Comparison of ENCODE assay signal across 14 cellular contexts in the genomic region with DNA sequence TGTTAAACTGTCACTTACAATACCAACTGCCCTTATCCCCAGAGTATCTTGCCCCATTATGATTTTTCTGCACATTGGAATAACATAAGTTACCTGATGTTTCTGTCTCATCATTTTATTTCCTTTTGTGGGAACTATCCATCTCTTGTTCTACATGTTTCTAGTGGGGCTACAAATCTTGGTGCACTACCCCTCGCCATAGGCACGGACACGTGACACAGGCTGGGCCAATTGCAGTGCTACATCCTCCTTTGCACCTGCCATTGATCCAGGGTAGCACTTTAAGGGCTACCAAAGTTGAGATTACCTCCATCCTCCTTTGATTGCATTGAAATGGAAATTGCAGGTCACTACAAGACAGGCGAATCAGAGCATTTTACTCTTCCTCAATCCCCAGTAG. TPM values are rescaled to one million over a fixed set of nuclear protein-coding genes. Genes with fewer than 3 reads are reported as not detected.
DNase-seq lines count a peak whose midpoint lies in the region; ATAC-seq and TF ChIP-seq lines count a peak whose summit lies in the region.
"Had no signal": no experiment of that assay in that cellular context is flagged by ENCODE, and none has a peak within 500 bp of the region (broad histone marks: within the 10 kb centered on the region; RNA-seq: fewer than 3 reads in every experiment).

No MANE protein-coding gene starts in this region.

- no peak for TF ChIP-seq CTCF in neural progenitor cell (IDR thresholded peaks at IDR 0.05)

- H3K4me1 Mint-ChIP-seq in neural progenitor cell: no peaks in the 10 kb centered on the region
- H3K4me1 Mint-ChIP-seq: naive B cell had no signal

- H3K4me1 ChIP-seq in SJCRH30: no peaks in the 10 kb centered on the region
- H3K4me1 ChIP-seq in neural progenitor cell: no peaks in the 10 kb centered on the region
- H3K4me1 ChIP-seq: stomach had no signal

- no peaks in the 10 kb centered on the region; the same call in 1 of the 2 replicates for H3K9me3 ChIP-seq in SJCRH30 (replicated peaks)
- no peaks in the 10 kb centered on the region for H3K9me3 ChIP-seq in neural progenitor cell (ENCODE audit: low read depth)

- H3K4me3 Mint-ChIP-seq in neural progenitor cell: no peak overlapping the region
- H3K4me3 Mint-ChIP-seq: naive B cell had no signal

- H3K27ac ChIP-seq in SJCRH30 (no peak overlapping the region), neural progenitor cell (no peak overlapping the region)
- H3K27ac ChIP-seq: stomach had no signal

- H3K4me2 ChIP-seq in neural progenitor cell: no peak overlapping the region

- H2AFZ ChIP-seq in neural progenitor cell (replicated peaks): peak overlapping the region; percentile 32

- H4K20me1 ChIP-seq in neural progenitor cell (ENCODE audit: low read depth): no peaks in the 10 kb centered on the region

- peaks cover under 1% of the 10 kb centered on the region for H3K27me3 Mint-ChIP-seq in neural progenitor cell (ENCODE audit: insufficient read depth, low read depth)

- no peak for ATAC-seq in HG03354 (IDR thresholded peaks at IDR 0.05; ENCODE audit: poor library complexity, severe bottlenecking, unreplicated experiment)

- H3K79me2 ChIP-seq in neural progenitor cell (ENCODE audit: low read depth): no peaks in the 10 kb centered on the region

- H3K9ac ChIP-seq in neural progenitor cell: no peak overlapping the region

- H3K36me3 Mint-ChIP-seq in neural progenitor cell: no peaks in the 10 kb centered on the region

- no peak overlapping the region for H3K27ac Mint-ChIP-seq in neural progenitor cell
- H3K27ac Mint-ChIP-seq: naive B cell had no signal

- H3K9me3 Mint-ChIP-seq in neural progenitor cell: peaks cover 4% of the 10 kb centered on the region

- peak; percentile 25 for DNase-seq in activated CD4-positive, alpha-beta T cell treated with anti-CD3 and anti-CD28 coated beads for 48 hours
- no peak for DNase-seq in activated CD4-positive, alpha-beta T cell treated with anti-CD3 and anti-CD28 coated beads, Interleukin-2, amount 50 U/mL, for 48 hours
- DNase-seq in Jurkat, Clone E6-1 (ENCODE audit: low read depth, low spot score): peak; percentile 39
- peak; percentile 57 to 69 for DNase-seq in SJCRH30
- no peak for DNase-seq in neural progenitor cell (ENCODE audit: low spot score)
- DNase-seq in SHP77 treated with DMSO at 0.1 percent for 48 hours (lab: John Stamatoyannopoulos, UW): no peak
- DNase-seq in globus pallidus (ENCODE audit: low spot score): no peak
- DNase-seq: activated CD4-positive, alpha-beta T cell treated with anti-CD3 and anti-CD28 coated beads, Interleukin-2, amount 50 U/mL, for 1 hour; effector memory CD4-positive, alpha-beta T cell; KBM-7; naive B cell; stimulated activated CD4-positive, alpha-beta T cell treated with anti-CD3 and anti-CD28 coated beads, Interleukin-4, amount 100 ng/mL, for 4 hours; stomach had no signal

- H3K27me3 ChIP-seq in SJCRH30: no peaks in the 10 kb centered on the region
- H3K27me3 ChIP-seq in neural progenitor cell: peaks cover 28% of the 10 kb centered on the region
- H3K27me3 ChIP-seq: stomach had no signal

- H3K36me3 ChIP-seq in SJCRH30 (no peaks in the 10 kb centered on the region), neural progenitor cell (no peaks in the 10 kb centered on the region)
- H3K36me3 ChIP-seq: stomach had no signal

- H3F3A ChIP-seq in neural progenitor cell (ENCODE audit: low read depth): no peaks in the 10 kb centered on the region

- no peak overlapping the region for H3K4me3 ChIP-seq in Jurkat, Clone E6-1 (ENCODE audit: low read length)
- H3K4me3 ChIP-seq in SJCRH30: no peak overlapping the region
- H3K4me3 ChIP-seq in neural progenitor cell: no peak overlapping the region
- H3K4me3 ChIP-seq: stomach had no signal

RNA-seq across cellular contexts. Expression of gene SYT17, which starts 14.2 kb away (rescaled TPM):
- not detected for polyA plus RNA-seq in Jurkat, Clone E6-1 (2012; ENCODE audit: insufficient read depth, insufficient read length)
- 10.6 and 11.3 TPM in 2 replicates for total RNA-seq in SJCRH30 (2014; rRNA removed; shearing (Covaris generic))
- 7.2 TPM in 2 replicates for total RNA-seq in neural progenitor cell (ENCODE audit: low replicate concordance)

RNA-seq across cellular contexts. Expression of gene ITPRIPL2, which starts 40.1 kb away (rescaled TPM):
- not detected for polyA plus RNA-seq in Jurkat, Clone E6-1 (2012; ENCODE audit: insufficient read depth, insufficient read length)
- total RNA-seq in SJCRH30 (2014; rRNA removed; shearing (Covaris generic)): 3.5 and 3.6 TPM in 2 replicates
- total RNA-seq in neural progenitor cell (ENCODE audit: low replicate concordance): 3.7 and 5.4 TPM in 2 replicates

Comparison
In these comparisons a context has a peak if more than half of its experiments do, and no peak if none do; other contexts are left out.
1. DNase-seq: peak in activated CD4-positive, alpha-beta T cell treated with anti-CD3 and anti-CD28 coated beads for 48 hours (single experiment), Jurkat, Clone E6-1 (single experiment) and SJCRH30 (2 of 2); none in activated CD4-positive, alpha-beta T cell treated with anti-CD3 and anti-CD28 coated beads, Interleukin-2, amount 50 U/mL, for 48 hours (0 of 2), neural progenitor cell (single experiment), SHP77 treated with DMSO at 0.1 percent for 48 hours (single experiment) and globus pallidus (single experiment).